ENCODE assay signal across 11 cellular contexts in genomic region chr9:39279995-39280394, GRCh38. TPM values are rescaled to one million over a fixed set of nuclear protein-coding genes. Genes with fewer than 3 reads are reported as not detected.
DNase-seq lines count a peak whose midpoint lies in the region; ATAC-seq, FAIRE-seq and TF ChIP-seq lines count a peak whose summit lies in the region.
"Not testable (repeated sequence)": the region's sequence is repeated elsewhere in the genome, so short reads cannot be mapped to it uniquely, and the experiment has no call there.
"Had no signal": no experiment of that assay in that cellular context is flagged by ENCODE, and none has a peak within 500 bp of the region (broad histone marks: within the 10 kb centered on the region; RNA-seq: fewer than 3 reads in every experiment).

No MANE protein-coding gene starts in this region.

- not testable (repeated sequence) for H3K27ac ChIP-seq in HCT116 (ENCODE audit: low read depth, low read length); endodermal cell (ENCODE audit: low read depth, low read length); HepG2 (ENCODE audit: extremely low read length, insufficient read depth, low read length)

- intact Hi-C loops in HCT116 (cut with micrococcal nuclease); left cardiac atrium (cut with DNase I); HepG2 (cut with micrococcal nuclease; ENCODE audit: unreplicated experiment): not testable (repeated sequence)

- H3K9ac ChIP-seq in HCT116 (ENCODE audit: low read length); endodermal cell (ENCODE audit: extremely low read depth, low read length, poor library complexity, severe bottlenecking); HepG2 (ENCODE audit: insufficient read depth, low read depth, low read length): not testable (repeated sequence)

- not testable (repeated sequence) for H3K27ac Mint-ChIP-seq in WTC11; chondrocyte (ENCODE audit: unreplicated experiment); endodermal cell

- not testable (repeated sequence) for H3K36me3 Mint-ChIP-seq in WTC11; chondrocyte (ENCODE audit: low read depth); endodermal cell (ENCODE audit: low read depth)

- not testable (repeated sequence) for FAIRE-seq in HepG2 (lab: Jason Lieb, UNC)

- not testable (repeated sequence) for TF ChIP-seq POLR2A in HCT116 (IDR thresholded peaks at IDR 0.05; ENCODE audit: borderline replicate concordance, extremely low read depth, insufficient read depth, insufficient read length); HepG2 (IDR thresholded peaks at IDR 0.05; ENCODE audit: insufficient read depth in 1 of 2, low read depth in 2 of 2, low read length in 2 of 2)

- TF ChIP-seq RAD21 in HCT116 (IDR thresholded peaks at IDR 0.05; ENCODE audit: low read depth); HepG2 (CRISPR knock-in tag; IDR thresholded peaks at IDR 0.05): not testable (repeated sequence)

- H3K36me3 ChIP-seq in BE2C; HCT116 (ENCODE audit: control insufficient read depth in 1 of 2, insufficient read depth in 2 of 2, low read length in 2 of 2); endodermal cell (ENCODE audit: control insufficient read depth, insufficient read depth, low read length); HepG2 (replicated peaks in 1 of 2; ENCODE audit: control insufficient read depth in 1 of 2, insufficient read depth in 2 of 2, low read length in 2 of 2): not testable (repeated sequence)

- CTCF ChIA-PET in HCT116 (lab: Charles Lee); WTC11 (lab: Charles Lee); HepG2 (lab: Yijun Ruan, JAX; ENCODE audit: low intra/inter-chr PET ratio, low total read pairs): not testable (repeated sequence)

- in situ Hi-C loops in HepG2 (cut with HindIII; ENCODE audit: extremely low pct_ligation_motif_present, low pct_unique_long_range_greater_than_20kb), result not testable (repeated sequence)

- not testable (repeated sequence) for H3K79me2 ChIP-seq in HCT116 (ENCODE audit: insufficient read depth, low read length); HepG2 (ENCODE audit: insufficient read depth, low read length)

- POLR2A ChIA-PET in HCT116 (lab: Charles Lee); WTC11 (lab: Charles Lee); HepG2 (lab: Yijun Ruan, JAX): not testable (repeated sequence)

- peak; percentile 52 for ATAC-seq in HCT116
- ATAC-seq in WTC11, result peak; percentile 80
- not testable (repeated sequence) for ATAC-seq in left cardiac atrium
- ATAC-seq in HepG2, result peak; percentile 49; the same call in 1 of the 3 replicates

- H3K4me3 ChIP-seq in BE2C (ENCODE audit: low read depth, low read length); HCT116 (replicated peaks in 1 of 2; ENCODE audit: low read depth in 1 of 2, low read length in 2 of 2); endodermal cell (ENCODE audit: low read length); HepG2 (replicated peaks in 1 of 3; ENCODE audit: insufficient read depth in 1 of 3, low read depth in 2 of 3, low read length in 3 of 3): not testable (repeated sequence)

- DNase-seq in BE2C, result peak; percentile 2
- DNase-seq in HCT116 (ENCODE audit: low read depth, low spot score); chondrocyte (ENCODE audit: low spot score); endodermal cell; HepG2 (ENCODE audit: low spot score): not testable (repeated sequence)
- DNase-seq in WTC11 (ENCODE audit: low spot score), result peak; percentile 9
- DNase-seq in left cardiac atrium, result peak; percentile 5

- not testable (repeated sequence) for H3K27me3 Mint-ChIP-seq in WTC11 (ENCODE audit: low read depth); chondrocyte (ENCODE audit: low read depth); endodermal cell (ENCODE audit: insufficient read depth)

- TF ChIP-seq CTCF in BE2C (IDR thresholded peaks at IDR 0.05; ENCODE audit: low read depth, low read length); HCT116 (IDR thresholded peaks at IDR 0.05 in 2 of 3, conservative IDR thresholded peaks at IDR 0.05 in 1 of 3; ENCODE audit: borderline replicate concordance in 1 of 3, insufficient read depth in 1 of 3, low read depth in 2 of 3, low read length in 2 of 3); WTC11 (IDR thresholded peaks at IDR 0.05); HepG2 (CRISPR knock-in tag; IDR thresholded peaks at IDR 0.05): not testable (repeated sequence)
- TF ChIP-seq CTCF in chondrocyte (IDR thresholded peaks at IDR 0.05) (peak; percentile 10), endodermal cell (conservative IDR thresholded peaks at IDR 0.05) (peak; percentile 27)

- not testable (repeated sequence) for H3K9me2 ChIP-seq in HCT116 (ENCODE audit: insufficient read depth)

- not testable (repeated sequence) for BruUV-seq in HCT116 (replicated peaks; lab: Mats Ljungman, UMichigan); HepG2 (replicated peaks; lab: Mats Ljungman, UMichigan)

- H3K4me3 Mint-ChIP-seq in WTC11; chondrocyte (ENCODE audit: unreplicated experiment); endodermal cell: not testable (repeated sequence)

- TF ChIP-seq EP300 in HepG2 (IDR thresholded peaks at IDR 0.05; ENCODE audit: low read depth in 2 of 2, low read length in 2 of 2); HepG2 (CRISPR knock-in tag; IDR thresholded peaks at IDR 0.05; ENCODE audit: borderline replicate concordance): not testable (repeated sequence)

- H4K20me1 ChIP-seq in HCT116 (ENCODE audit: insufficient read depth); HepG2 (ENCODE audit: insufficient read depth, low read length): not testable (repeated sequence)

- H2AFZ ChIP-seq in HCT116 (ENCODE audit: low read depth, low read length, poor library complexity, severe bottlenecking); HepG2 (ENCODE audit: low read length): not testable (repeated sequence)

- H3K4me2 ChIP-seq in HCT116 (ENCODE audit: low read length); HepG2 (ENCODE audit: low read depth, low read length): not testable (repeated sequence)

- H3K4me1 ChIP-seq in BE2C; HCT116 (ENCODE audit: control insufficient read depth in 1 of 2, insufficient read depth in 2 of 2, low read length in 2 of 2); endodermal cell (ENCODE audit: control insufficient read depth, insufficient read depth, low read length); HepG2 (ENCODE audit: insufficient read depth, low read length): not testable (repeated sequence)

- H3K9me3 Mint-ChIP-seq in WTC11; chondrocyte (ENCODE audit: low read depth); endodermal cell: not testable (repeated sequence)

- WGBS in endodermal cell (ENCODE audit: insufficient coverage in 1 of 2, insufficient read length in 1 of 2), 2 experiments, result no CpG with 5 or more reads among the region's 4 CpGs
- 0% methylated on average over 1 of the region's 4 CpGs for WGBS in HepG2 (ENCODE audit: low lambda C conversion rate)

- not testable (repeated sequence) for H3K4me1 Mint-ChIP-seq in WTC11; chondrocyte (ENCODE audit: low read depth); endodermal cell

- H3K27me3 ChIP-seq in BE2C; HCT116 (ENCODE audit: insufficient read depth, low read length); endodermal cell (ENCODE audit: control insufficient read depth, insufficient read depth, low read length, poor library complexity, severe bottlenecking); HepG2 (ENCODE audit: control insufficient read depth in 1 of 2, insufficient read depth in 2 of 2, low read length in 2 of 2): not testable (repeated sequence)

- RAD21 ChIA-PET in HCT116 (lab: Charles Lee; ENCODE audit: low non-redundant PET in 1 of 2, low total read pairs in 2 of 2, uncharacterized antibody in 2 of 2, unreplicated experiment in 2 of 2), result not testable (repeated sequence)

- not testable (repeated sequence) for H3K9me3 ChIP-seq in BE2C; HCT116 (ENCODE audit: control insufficient read depth in 1 of 2, insufficient read depth in 1 of 2, low read depth in 1 of 2, low read length in 2 of 2); endodermal cell (ENCODE audit: control insufficient read depth, low read length); HepG2 (ENCODE audit: low read length)

RNA-seq across cellular contexts. Expression of gene CNTNAP3, which starts 8.0 kb away (rescaled TPM):
- polyA plus RNA-seq in BE2C (2012; ENCODE audit: insufficient read depth, insufficient read length, low read depth), result 0.48 TPM
- total RNA-seq in HCT116 (2021; ENCODE audit: unreplicated experiment) (14.8 TPM), WTC11 (2021) (4.6 to 7.9 TPM (median 4.8 TPM) in 3 replicates), chondrocyte (10.4 to 22.3 TPM (median 20.0 TPM) in 3 replicates), endodermal cell (1 to 10 TPM; 1.1 to 2.6 TPM), left cardiac atrium (10 to 100 TPM; 13.7 to 16.4 TPM), HepG2 (2016; rRNA removed; fragmentation: Illumina TruSeq; extraction: Trizol) (0.84 TPM in 1 of 2 replicates, not detected in the other)
- polyA plus RNA-seq in HCT116 (2012), result 10.4 and 10.6 TPM in 2 replicates
- 8.9 TPM for polyA plus RNA-seq in endodermal cell (2013, experiment 1 of 2)
- polyA plus RNA-seq in endodermal cell (2013, experiment 2 of 2), result 8.7 TPM
- 0.35 and 0.40 TPM in 2 replicates for total RNA-seq in HepG2 (2016; cell fraction: cytosol; rRNA removed; fragmentation: Illumina TruSeq; extraction: Trizol; ENCODE audit: low read depth)
- total RNA-seq in HepG2 (2016; cell fraction: insoluble cytoplasmic fraction; rRNA removed; fragmentation: Illumina TruSeq; extraction: Trizol), result 0.30 and 0.95 TPM in 2 replicates
- total RNA-seq in HepG2 (2016; cell fraction: membrane; rRNA removed; fragmentation: Illumina TruSeq; extraction: Trizol), result 0.22 and 0.62 TPM in 2 replicates
- 2.3 and 2.4 TPM in 2 replicates for total RNA-seq in HepG2 (2016; cell fraction: nucleus; rRNA removed; fragmentation: Illumina TruSeq; extraction: Trizol)
- polyA plus RNA-seq in HepG2 (2011; rRNA removed), result 4.5 and 4.8 TPM in 2 replicates
- 0.86 and 2.8 TPM in 2 replicates for polyA plus RNA-seq in HepG2 (2011; cell fraction: cytosol; rRNA removed)
- polyA plus RNA-seq in HepG2 (2011; cell fraction: nucleus; rRNA removed), result 15.6 and 21.6 TPM in 2 replicates
- polyA plus RNA-seq in HepG2 (2012), result 2.7 and 2.8 TPM in 2 replicates
- polyA plus RNA-seq in HepG2 (2016; cell fraction: cytosol; fragmentation: Illumina TruSeq; extraction: Trizol; ENCODE audit: low read depth), result 0.07 and 0.16 TPM in 2 replicates
- 0.23 and 0.41 TPM in 2 replicates for polyA plus RNA-seq in HepG2 (2016; cell fraction: insoluble cytoplasmic fraction; fragmentation: Illumina TruSeq; extraction: Trizol; ENCODE audit: low read depth)
- 0.11 and 0.17 TPM in 2 replicates for polyA plus RNA-seq in HepG2 (2016; cell fraction: membrane; fragmentation: Illumina TruSeq; extraction: Trizol; ENCODE audit: low read depth)
- 4.0 and 4.7 TPM in 2 replicates for polyA plus RNA-seq in HepG2 (2016; cell fraction: nucleus; fragmentation: Illumina TruSeq; extraction: Trizol; ENCODE audit: insufficient read depth, low read depth)
- 12.0 TPM in 1 of 2 replicates, not detected in the other for polyA minus RNA-seq in HepG2 (2011; rRNA and poly(A)+ RNA removed; ENCODE audit: low replicate concordance)
- 0.49 and 0.88 TPM in 2 replicates for polyA minus RNA-seq in HepG2 (2011; cell fraction: cytosol; rRNA and poly(A)+ RNA removed)
- 28.0 and 28.3 TPM in 2 replicates for polyA minus RNA-seq in HepG2 (2011; cell fraction: nucleus; rRNA and poly(A)+ RNA removed)
- total RNA-seq: CD4-positive, alpha-beta memory T cell; CD4-positive, CD25-positive, alpha-beta regulatory T cell; CD8-positive, alpha-beta memory T cell had no signal
- polyA plus RNA-seq: CD14-positive monocyte; CD4-positive, alpha-beta memory T cell; CD4-positive, CD25-positive, alpha-beta regulatory T cell; CD8-positive, alpha-beta memory T cell had no signal
